8 cellular contexts compared by ENCODE assay signal in the genomic region with DNA sequence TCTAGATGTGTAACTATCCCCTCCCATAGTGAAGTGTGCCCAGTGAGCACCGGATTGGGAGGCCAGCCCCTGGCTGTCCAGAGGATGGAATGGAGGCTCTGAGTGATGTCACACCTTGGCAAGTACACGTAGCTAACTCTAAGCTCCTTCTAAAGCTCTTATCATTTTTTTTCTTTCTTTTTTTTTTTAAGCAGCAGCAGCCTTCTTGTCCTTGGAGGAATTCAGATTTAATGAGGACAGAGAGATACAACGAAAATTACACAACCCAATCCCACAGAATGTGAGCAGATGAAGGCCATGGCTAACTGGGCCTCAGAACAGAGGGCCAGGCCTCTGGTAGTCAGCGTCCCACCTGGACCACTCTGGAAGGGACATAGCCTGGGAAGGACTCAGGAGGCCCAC. TPM values are rescaled to one million over a fixed set of nuclear protein-coding genes. Genes with fewer than 3 reads are reported as not detected.
DNase-seq lines count a peak whose midpoint lies in the region; ATAC-seq and TF ChIP-seq lines count a peak whose summit lies in the region.
"Had no signal": no experiment of that assay in that cellular context is flagged by ENCODE, and none has a peak within 500 bp of the region (broad histone marks: within the 10 kb centered on the region; RNA-seq: fewer than 3 reads in every experiment).

No MANE protein-coding gene starts in this region.

- intact Hi-C loops in esophagus squamous epithelium (cut with DNase I) (no loop called here), upper lobe of right lung (cut with DNase I) (no loop called here)

- DNase-seq in Peyer's patch, result no peak
- DNase-seq in esophagus squamous epithelium (lab: John Stamatoyannopoulos, UW), result no peak
- no peak for DNase-seq in upper lobe of right lung
- DNase-seq in stimulated activated CD8-positive, alpha-beta memory T cell treated with anti-CD3 and anti-CD28 coated beads, Interleukin-4, amount 100 ng/mL, for 48 hours, result no peak
- DNase-seq in NCI-H1930 (lab: John Stamatoyannopoulos, UW), result no peak
- no peak for DNase-seq in superior temporal gyrus (ENCODE audit: extremely low spot score)
- DNase-seq: activated CD8-positive, alpha-beta T cell treated with anti-CD3 and anti-CD28 coated beads, Interleukin-2, amount 10 ng/mL, durations not matched to agents 7 days and 5 days had no signal

- peak; percentile 57 for ATAC-seq in upper lobe of right lung
- ATAC-seq: activated CD8-positive, alpha-beta T cell treated with anti-CD3 and anti-CD28 coated beads, Interleukin-2, amount 10 ng/mL, durations not matched to agents 7 days and 5 days had no signal

- H3K27me3 ChIP-seq in Peyer's patch (no peaks in the 10 kb centered on the region), esophagus squamous epithelium (peaks cover 0 to 30% (median 0%) of the 10 kb centered on the region in 4 donors), upper lobe of right lung (no peaks in the 10 kb centered on the region)

- H3K27ac ChIP-seq in Peyer's patch (peak overlapping the region; percentile 66 to 79 (median 74)), esophagus squamous epithelium (peak overlapping the region in 3 of 4 donors; percentile 56 to 70 (median 60)), upper lobe of right lung (peak overlapping the region; percentile 86)

- no peak overlapping the region for H3K4me3 ChIP-seq in Peyer's patch
- H3K4me3 ChIP-seq in esophagus squamous epithelium, result no peak overlapping the region
- peak overlapping the region; percentile 0 for H3K4me3 ChIP-seq in upper lobe of right lung

- H3K4me1 Mint-ChIP-seq in nephron, result peaks cover 80% of the 10 kb centered on the region

- H3K4me3 Mint-ChIP-seq in nephron, result peak overlapping the region in 2 of 3 experiments; percentile 2 to 25
- H3K4me3 Mint-ChIP-seq: activated CD8-positive, alpha-beta T cell treated with anti-CD3 and anti-CD28 coated beads, Interleukin-2, amount 10 ng/mL, durations not matched to agents 7 days and 5 days had no signal

- no peak for TF ChIP-seq POLR2A in Peyer's patch (IDR thresholded peaks at IDR 0.05)
- no peak for TF ChIP-seq POLR2A in esophagus squamous epithelium (IDR thresholded peaks at IDR 0.05)

- H3K36me3 Mint-ChIP-seq in nephron (ENCODE audit: low read depth), result peaks cover 14% of the 10 kb centered on the region

- no peaks in the 10 kb centered on the region for H3K9me3 ChIP-seq in Peyer's patch
- H3K9me3 ChIP-seq in esophagus squamous epithelium, result no peaks in the 10 kb centered on the region
- H3K9me3 ChIP-seq in upper lobe of right lung, result no peaks in the 10 kb centered on the region

- no peaks in the 10 kb centered on the region for H3K36me3 ChIP-seq in Peyer's patch
- H3K36me3 ChIP-seq in esophagus squamous epithelium, result no peaks in the 10 kb centered on the region
- H3K36me3 ChIP-seq in upper lobe of right lung, result no peaks in the 10 kb centered on the region

- H3K27ac Mint-ChIP-seq in nephron, result peak overlapping the region; percentile 96 to 100 (median 96)
- H3K27ac Mint-ChIP-seq: activated CD8-positive, alpha-beta T cell treated with anti-CD3 and anti-CD28 coated beads, Interleukin-2, amount 10 ng/mL, durations not matched to agents 7 days and 5 days had no signal

- H3K9me3 Mint-ChIP-seq in nephron, result no peaks in the 10 kb centered on the region

- WGBS in esophagus squamous epithelium, 2 donors, result 31 to 46% methylated on average over 3 to 4 of the region's 4 CpGs

- H3K27me3 Mint-ChIP-seq in nephron (ENCODE audit: low read depth), result no peaks in the 10 kb centered on the region

- no peak for TF ChIP-seq CTCF in Peyer's patch (IDR thresholded peaks at IDR 0.05)
- no peak for TF ChIP-seq CTCF in esophagus squamous epithelium (IDR thresholded peaks at IDR 0.05)
- no peak for TF ChIP-seq CTCF in nephron (IDR thresholded peaks at IDR 0.05; ENCODE audit: unreplicated experiment in 3 of 3)
- no peak for TF ChIP-seq CTCF in upper lobe of right lung (IDR thresholded peaks at IDR 0.05)

- H3K4me1 ChIP-seq in Peyer's patch (peaks cover 7 to 56% (median 21%) of the 10 kb centered on the region in 4 donors), esophagus squamous epithelium (peaks cover 34 to 61% (median 41%) of the 10 kb centered on the region in 3 donors), upper lobe of right lung (peaks cover 77% of the 10 kb centered on the region)

RNA-seq across cellular contexts. Expression of a gene that starts 11.3 kb away (rescaled TPM):
- 100 to 1,000 TPM in 3 of 4 donors, 10 to 100 TPM in 1; 79.5 to 157 (median 112) TPM for total RNA-seq in Peyer's patch
- 10 to 100 TPM in 2 of 4 donors, 1 to 10 TPM in 2; 6.6 to 16.0 (median 9.6) TPM for total RNA-seq in esophagus squamous epithelium
- total RNA-seq in upper lobe of right lung, result 168 TPM
- total RNA-seq: activated CD8-positive, alpha-beta T cell treated with anti-CD3 and anti-CD28 coated beads, Interleukin-2, amount 10 ng/mL, durations not matched to agents 7 days and 5 days had no signal
